ENCODE assay signal across 28 cellular contexts in the genomic region with DNA sequence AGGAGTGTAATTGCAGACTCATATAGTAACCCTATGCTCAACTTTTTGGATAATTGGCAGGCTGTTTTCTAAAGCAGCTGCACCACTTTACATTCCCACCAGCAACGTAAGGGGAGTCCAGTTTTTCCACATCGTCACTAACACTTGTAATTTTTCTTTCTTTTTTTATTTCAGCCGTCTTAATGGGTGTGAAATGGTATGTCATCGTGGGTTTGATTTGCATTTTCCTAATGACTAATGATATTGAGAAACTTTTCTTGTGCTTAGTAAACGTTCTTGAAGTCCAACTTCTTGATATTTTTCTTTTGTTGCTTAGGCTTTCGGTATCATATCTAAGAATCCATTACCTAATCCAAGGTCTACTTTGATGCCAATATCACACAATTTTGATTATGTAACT.
"Had no signal": no experiment of that assay in that cellular context is flagged by ENCODE, and none has a peak within 500 bp of the region (broad histone marks: within the 10 kb centered on the region; RNA-seq: fewer than 3 reads in every experiment).

No MANE protein-coding gene starts in this region.

- H3K4me2 ChIP-seq: neural progenitor cell, smooth muscle cell had no signal

- H3K27me3 ChIP-seq: left lung, neural progenitor cell, neutrophil, ovary, right atrium auricular region, right lobe of liver, suprapubic skin, tibial artery, upper lobe of right lung had no signal

- H3K36me3 ChIP-seq: left lung, lower lobe of right lung, neural progenitor cell, neutrophil, ovary, right atrium auricular region, right lobe of liver, suprapubic skin, thoracic aorta, tibial artery, upper lobe of right lung had no signal

- H3K4me3 Mint-ChIP-seq: mesothelial cell of epicardium; naive B cell; natural killer cell; nephron progenitor cell; neural progenitor cell; stimulated activated effector memory CD8-positive, alpha-beta T cell treated with anti-CD3 and anti-CD28 coated beads, Interleukin-12 subunit alpha, Interleukin-12 subunit beta, amount 100 ng/mL, for 72 hours; stimulated activated naive CD8-positive, alpha-beta T cell treated with anti-CD3 and anti-CD28 coated beads, Interleukin-15, Interleukin-2, amounts not matched to agents 100 ng/mL and 50 ng/mL, for 24 hours had no signal

- H3K27me3 Mint-ChIP-seq: naive B cell; progenitor cell of endocrine pancreas; stimulated activated naive CD8-positive, alpha-beta T cell treated with anti-CD3 and anti-CD28 coated beads, Interleukin-15, Interleukin-2, amounts not matched to agents 100 ng/mL and 50 ng/mL, for 24 hours had no signal

- H3K9me3 ChIP-seq: left lung, lower lobe of right lung, neutrophil, ovary, right atrium auricular region, right lobe of liver, suprapubic skin, thoracic aorta, tibial artery, upper lobe of right lung had no signal

- DNase-seq: hippocampal formation; kidney; left colon; left lung; lower lobe of right lung; mesendoderm; naive B cell; natural killer cell; nephron progenitor cell; occipital lobe; ovary; right lobe of liver; stimulated activated CD4-positive, alpha-beta T cell treated with anti-CD3 and anti-CD28 coated beads, Interleukin-1b, Interleukin-23, amount 100 ng/mL, for 48 hours; stimulated activated CD4-positive, alpha-beta T cell treated with anti-CD3 and anti-CD28 coated beads, Interleukin-2, amount 100 ng/mL, for 48 hours; stimulated activated naive CD4-positive, alpha-beta T cell; tibial artery; trophoblast cell; upper lobe of right lung had no signal

- H3K36me3 Mint-ChIP-seq: mesothelial cell of epicardium; naive B cell; natural killer cell; neural progenitor cell; stimulated activated effector memory CD8-positive, alpha-beta T cell treated with anti-CD3 and anti-CD28 coated beads, Interleukin-12 subunit alpha, Interleukin-12 subunit beta, amount 100 ng/mL, for 72 hours had no signal

- H3K27ac ChIP-seq: left lung, lower lobe of right lung, neural progenitor cell, neutrophil, ovary, right atrium auricular region, right lobe of liver, suprapubic skin, thoracic aorta, tibial artery, upper lobe of right lung had no signal

- H3K4me3 ChIP-seq: left lung, lower lobe of right lung, neural progenitor cell, ovary, right atrium auricular region, right lobe of liver, smooth muscle cell, suprapubic skin, thoracic aorta, tibial artery, upper lobe of right lung had no signal

- H3K4me1 ChIP-seq: left lung, lower lobe of right lung, right atrium auricular region, right lobe of liver, suprapubic skin, tibial artery, upper lobe of right lung had no signal

- H3K27ac Mint-ChIP-seq: mesothelial cell of epicardium; naive B cell; natural killer cell; nephron progenitor cell; neural progenitor cell; progenitor cell of endocrine pancreas; stimulated activated effector memory CD8-positive, alpha-beta T cell treated with anti-CD3 and anti-CD28 coated beads, Interleukin-12 subunit alpha, Interleukin-12 subunit beta, amount 100 ng/mL, for 72 hours; stimulated activated naive CD8-positive, alpha-beta T cell treated with anti-CD3 and anti-CD28 coated beads, Interleukin-15, Interleukin-2, amounts not matched to agents 100 ng/mL and 50 ng/mL, for 24 hours had no signal

- H3K4me1 Mint-ChIP-seq: mesothelial cell of epicardium; naive B cell; natural killer cell; nephron progenitor cell; neural progenitor cell; stimulated activated effector memory CD8-positive, alpha-beta T cell treated with anti-CD3 and anti-CD28 coated beads, Interleukin-12 subunit alpha, Interleukin-12 subunit beta, amount 100 ng/mL, for 72 hours had no signal

- H2AFZ ChIP-seq: neural progenitor cell had no signal
